ENCODE assay signal across 21 cellular contexts in genomic region chrX:103726477-103726876, GRCh38. TPM values are rescaled to one million over a fixed set of nuclear protein-coding genes. Genes with fewer than 3 reads are reported as not detected.
DNase-seq lines count a peak whose midpoint lies in the region; ATAC-seq, FAIRE-seq and TF ChIP-seq lines count a peak whose summit lies in the region.
"Had no signal": no experiment of that assay in that cellular context is flagged by ENCODE, and none has a peak within 500 bp of the region (broad histone marks: within the 10 kb centered on the region; RNA-seq: fewer than 3 reads in every experiment).

No MANE protein-coding gene starts in this region.

- no peak for TF ChIP-seq RAD21 in H1 (IDR thresholded peaks at IDR 0.05 in 1 of 2, conservative IDR thresholded peaks at IDR 0.05 in 1 of 2; ENCODE audit: low read depth in 2 of 2, low read length in 2 of 2)

- H3K56ac ChIP-seq in H1 (replicated peaks; ENCODE audit: insufficient read length, low read depth, low read length): no peak overlapping the region

- H3K79me1 ChIP-seq in H1 (ENCODE audit: low read depth, low read length): no peaks in the 10 kb centered on the region

- H3K18ac ChIP-seq in H1 (ENCODE audit: extremely low read depth, low read length): no peak overlapping the region

- H4K8ac ChIP-seq in H1 (ENCODE audit: extremely low read depth, insufficient read depth, low read length): no peak overlapping the region; the same call in 1 of the 2 replicates

- no peak for TF ChIP-seq POLR2A in H1 (IDR thresholded peaks at IDR 0.05; ENCODE audit: control extremely low read depth in 1 of 2, low read depth in 2 of 2, low read length in 2 of 2)

- no peaks in the 10 kb centered on the region for H3K23me2 ChIP-seq in H1 (ENCODE audit: low read depth, low read length)

- no peak overlapping the region for H2BK15ac ChIP-seq in H1 (ENCODE audit: low read length)

- no peak overlapping the region for H2BK120ac ChIP-seq in H1 (replicated peaks; ENCODE audit: low read depth, low read length)

- H4K91ac ChIP-seq in H1 (replicated peaks; ENCODE audit: insufficient read length, low read length): no peak overlapping the region

- H2AK5ac ChIP-seq in H1 (ENCODE audit: low read depth, low read length): no peak overlapping the region

- no peak for TF ChIP-seq EP300 in H1 (IDR thresholded peaks at IDR 0.05; ENCODE audit: borderline replicate concordance in 1 of 2, low read depth in 2 of 2, low read length in 2 of 2)

- POLR2A ChIA-PET in H1 (lab: Charles Lee; ENCODE audit: partially characterized antibody): interaction anchor here (0.9 to 1.4 kb wide), 8 partner anchors 16 to 42 kb away, joined by 3 to 5 read pairs (median 4); no protein-coding TSS in a partner anchor
- POLR2A ChIA-PET in RWPE1 (lab: Yijun Ruan, JAX; ENCODE audit: low non-redundant PET): no interaction called here

- H3K23ac ChIP-seq in H1 (ENCODE audit: insufficient read length): no peak overlapping the region

- H3K9ac ChIP-seq in H1 (replicated peaks in 1 of 4; ENCODE audit: extremely low read depth in 1 of 4, low read depth in 3 of 4, low read length in 3 of 4): no peak overlapping the region
- H3K9ac ChIP-seq: SK-N-SH had no signal

- H2AFZ ChIP-seq in H1 (ENCODE audit: low read length): no peak overlapping the region

- no peaks in the 10 kb centered on the region for H3K79me2 ChIP-seq in H1 (ENCODE audit: control insufficient read depth in 1 of 2, insufficient read depth in 2 of 2, low read length in 2 of 2)

- no peak for TF ChIP-seq CTCF in H1 (IDR thresholded peaks at IDR 0.05; ENCODE audit: control extremely low read depth in 1 of 3, insufficient read depth in 1 of 3, low read depth in 1 of 3, low read length in 3 of 3)
- TF ChIP-seq CTCF in RWPE1 (conservative IDR thresholded peaks at IDR 0.05; ENCODE audit: low read depth): no peak

- no peak overlapping the region for H4K5ac ChIP-seq in H1 (ENCODE audit: insufficient read length, low read depth, low read length)

- no peak overlapping the region for H3K4ac ChIP-seq in H1 (replicated peaks; ENCODE audit: insufficient read length, low read depth, low read length)

- peaks cover 7 to 22% (median 17%) of the 10 kb centered on the region in 4 experiments for H3K4me1 ChIP-seq in H1 (replicated peaks in 1 of 4; ENCODE audit: control insufficient read depth in 3 of 4, insufficient read depth in 4 of 4, low read length in 3 of 4)

- H4K20me1 ChIP-seq in H1 (replicated peaks in 1 of 2; ENCODE audit: control insufficient read depth in 1 of 2, insufficient read depth in 2 of 2, low read length in 2 of 2): no peaks in the 10 kb centered on the region

- no peak overlapping the region for H3K4me3 ChIP-seq in H1 (ENCODE audit: extremely low read depth in 1 of 4, insufficient read depth in 2 of 4, low read depth in 3 of 4, low read length in 4 of 4)
- H3K4me3 ChIP-seq: GM12878 had no signal

- no peaks in the 10 kb centered on the region for H3K36me3 ChIP-seq in H1 (ENCODE audit: control insufficient read depth in 2 of 4, insufficient read depth in 4 of 4, low read length in 3 of 4)

- no peak overlapping the region for H3K14ac ChIP-seq in H1 (ENCODE audit: insufficient read length)

- peak overlapping the region; percentile 72; the same call in 1 of the 2 replicates for H2BK20ac ChIP-seq in H1 (ENCODE audit: low read length)

- H2BK5ac ChIP-seq in H1 (ENCODE audit: low read depth, low read length): no peak overlapping the region

- no peaks in the 10 kb centered on the region; a peak in 1 of 7 replicates for H3K27me3 ChIP-seq in H1 (replicated peaks in 1 of 4; ENCODE audit: control insufficient read depth in 3 of 4, extremely low read depth in 1 of 4, insufficient read depth in 3 of 4, low read length in 3 of 4)

- H2BK12ac ChIP-seq in H1 (ENCODE audit: low read depth, low read length): 0 out of 2 replicates have a peak overlapping the region, but pooled peaks have one; percentile 27

- FAIRE-seq in H1 (lab: Jason Lieb, UNC): no peak
- FAIRE-seq: GM12878 had no signal

- no peaks in the 10 kb centered on the region for H3K9me3 ChIP-seq in H1 (ENCODE audit: insufficient read depth in 2 of 2, low read depth in 1 of 2, low read length in 1 of 2)
- H3K9me3 ChIP-seq: SK-N-SH had no signal

- WGBS in H1 (ENCODE audit: extremely low coverage in 1 of 2, insufficient coverage in 1 of 2, insufficient read length in 1 of 2, insufficient replicate concordance in 2 of 2, low coverage in 1 of 2, low lambda C conversion rate in 2 of 2, missing lambda C conversion rate in 1 of 2), 2 experiments: 89% methylated on average over 1 of the region's 5 CpGs; no CpG with 5 or more reads in 1 of the 2 experiments

- CTCF ChIA-PET in H1 (lab: Charles Lee; ENCODE audit: partially characterized antibody) (interaction anchor here (1.2 kb wide), 1 partner anchor 29 kb away, joined by 4 read pairs; no protein-coding TSS in a partner anchor), RWPE1 (lab: Yijun Ruan, JAX) (no interaction called here)

- peak overlapping the region in 1 of 2 experiments; percentile 22; a peak in 2 of 4 replicates for H3K4me2 ChIP-seq in H1 (ENCODE audit: insufficient read depth in 1 of 2, low read depth in 2 of 2, low read length in 2 of 2)
- H3K4me2 ChIP-seq: SK-N-SH had no signal

- DNase-seq in COLO668 (lab: John Stamatoyannopoulos, UW; ENCODE audit: unreplicated experiment): peak; percentile 1
- peak; percentile 71 for DNase-seq in COR-L47 (lab: John Stamatoyannopoulos, UW)
- peak; percentile 17 for DNase-seq in NCI-H2196 treated with DMSO at 0.1 percent for 48 hours (lab: John Stamatoyannopoulos, UW; ENCODE audit: unreplicated experiment)
- no peak for DNase-seq in H1 (ENCODE audit: low read depth in 1 of 2, low spot score in 2 of 2)
- no peak for DNase-seq in NCI-H2171 (lab: John Stamatoyannopoulos, UW)
- no peak for DNase-seq in mesenteric fat pad (ENCODE audit: low spot score)
- no peak for DNase-seq in RWPE1 (ENCODE audit: low spot score)
- DNase-seq: ACHN; CD8-positive, alpha-beta memory T cell; GOT3; KG1; NCI-H1105 treated with DMSO at 0.1 percent for 48 hours; NCI-H1930; NCI-H446; NCI-H526 treated with DMSO at 0.1 percent for 48 hours; OCI-M1; SHP77 treated with DMSO at 0.1 percent for 48 hours; SK-N-SH; T-cell had no signal

- ATAC-seq in HG03196 (IDR thresholded peaks at IDR 0.05; ENCODE audit: unreplicated experiment): no peak
- ATAC-seq: GM12878, T-cell had no signal

- H3K27ac ChIP-seq in H1 (ENCODE audit: low read depth, low read length) (no peak overlapping the region), RWPE1 (no peak overlapping the region)

TF ChIP-seq in H1, 55 proteins besides CTCF, POLR2A, EP300 and RAD21 (continues in another document):
- TF ChIP-seq CEBPB (IDR thresholded peaks at IDR 0.05; ENCODE audit: low read depth, low read length) (no peak), TEAD4 (IDR thresholded peaks at IDR 0.05; ENCODE audit: low read depth, low read length) (no peak), BCL11A (IDR thresholded peaks at IDR 0.05; ENCODE audit: low read depth in 2 of 2, low read length in 2 of 2) (no peak), TBP (IDR thresholded peaks at IDR 0.05; ENCODE audit: low read depth, low read length) (no peak), RBBP5 (IDR thresholded peaks at IDR 0.05; ENCODE audit: borderline replicate concordance, low read depth, low read length) (no peak), GABPA (IDR thresholded peaks at IDR 0.05; ENCODE audit: borderline replicate concordance, insufficient read depth, low read length) (no peak), SIX5 (IDR thresholded peaks at IDR 0.05; ENCODE audit: low read depth, low read length) (no peak), BACH1 (IDR thresholded peaks at IDR 0.05; ENCODE audit: low read length) (no peak), RFX5 (IDR thresholded peaks at IDR 0.05; ENCODE audit: borderline replicate concordance, low read depth, low read length) (no peak), ZNF274 (IDR thresholded peaks at IDR 0.05; ENCODE audit: borderline replicate concordance, extremely low read depth, low read length) (no peak)

RNA-seq across cellular contexts. Expression of gene TMEM31, which starts 15.8 kb away (rescaled TPM):
- total RNA-seq in H1 (2021; fragmentation: NEBNext Ultra II Directional; extraction: Animal tissue kit (Norgen Biotek cat#: 25700)): not detected in 2 replicates
- polyA plus RNA-seq in H1 (2011; rRNA removed): 0.31 and 0.65 TPM in 2 replicates
- 0.50 TPM for polyA plus RNA-seq in H1 (2011; cell fraction: cytosol; rRNA removed)
- polyA plus RNA-seq in H1 (2011; cell fraction: nucleus; rRNA removed): not detected
- 0.34 TPM in 1 of 4 replicates, not detected in the others for polyA plus RNA-seq in H1 (2012, experiment 1 of 2)
- polyA plus RNA-seq in H1 (2012, experiment 2 of 2): not detected
- 0.41 TPM for polyA plus RNA-seq in H1 (2013, experiment 1 of 2)
- polyA plus RNA-seq in H1 (2013, experiment 2 of 2): 0.42 TPM
- polyA minus RNA-seq in H1 (2011; rRNA and poly(A)+ RNA removed): 2.0 TPM in 1 of 2 replicates, not detected in the other
- not detected for polyA minus RNA-seq in H1 (2011; cell fraction: cytosol; rRNA and poly(A)+ RNA removed)
- polyA minus RNA-seq in H1 (2011; cell fraction: nucleus; rRNA and poly(A)+ RNA removed): not detected
- not detected for total RNA-seq in mesenteric fat pad
- total RNA-seq: CD8-positive, alpha-beta memory T cell; GM12878; T-cell had no signal
- polyA plus RNA-seq: CD8-positive, alpha-beta memory T cell; SK-N-SH had no signal

RNA-seq across cellular contexts. Expression of gene MORF4L2, which starts 40.0 kb away (rescaled TPM):
- 340 and 373 TPM in 2 replicates for total RNA-seq in H1 (2021; fragmentation: NEBNext Ultra II Directional; extraction: Animal tissue kit (Norgen Biotek cat#: 25700))
- 113 and 235 TPM in 2 replicates for polyA plus RNA-seq in H1 (2011; rRNA removed)
- polyA plus RNA-seq in H1 (2011; cell fraction: cytosol; rRNA removed): 343 TPM
- 67.1 TPM for polyA plus RNA-seq in H1 (2011; cell fraction: nucleus; rRNA removed)
- polyA plus RNA-seq in H1 (2012, experiment 1 of 2): 291 to 524 TPM (median 325 TPM) in 4 replicates
- polyA plus RNA-seq in H1 (2012, experiment 2 of 2): 71.1 TPM
- 225 TPM for polyA plus RNA-seq in H1 (2013, experiment 1 of 2)
- polyA plus RNA-seq in H1 (2013, experiment 2 of 2): 232 TPM
- polyA minus RNA-seq in H1 (2011; rRNA and poly(A)+ RNA removed): 122 and 150 TPM in 2 replicates
- polyA minus RNA-seq in H1 (2011; cell fraction: cytosol; rRNA and poly(A)+ RNA removed): 96.4 TPM
- 69.0 TPM for polyA minus RNA-seq in H1 (2011; cell fraction: nucleus; rRNA and poly(A)+ RNA removed)
- 268 TPM for total RNA-seq in mesenteric fat pad

RNA-seq across cellular contexts. Expression of gene PLP1, which starts 50.2 kb away (rescaled TPM):
- 44.3 and 49.2 TPM in 2 replicates for total RNA-seq in H1 (2021; fragmentation: NEBNext Ultra II Directional; extraction: Animal tissue kit (Norgen Biotek cat#: 25700))
- polyA plus RNA-seq in H1 (2011; rRNA removed): 218 and 279 TPM in 2 replicates
- polyA plus RNA-seq in H1 (2011; cell fraction: cytosol; rRNA removed): 113 TPM
- polyA plus RNA-seq in H1 (2011; cell fraction: nucleus; rRNA removed): 342 TPM
- polyA plus RNA-seq in H1 (2012, experiment 1 of 2): 31.3 to 48.8 TPM (median 41.4 TPM) in 4 replicates
- 4.1 TPM for polyA plus RNA-seq in H1 (2012, experiment 2 of 2)
- polyA plus RNA-seq in H1 (2013, experiment 1 of 2): 35.5 TPM
- 34.1 TPM for polyA plus RNA-seq in H1 (2013, experiment 2 of 2)
- polyA minus RNA-seq in H1 (2011; rRNA and poly(A)+ RNA removed): 197 and 257 TPM in 2 replicates
- polyA minus RNA-seq in H1 (2011; cell fraction: cytosol; rRNA and poly(A)+ RNA removed): 51.0 TPM
- 125 TPM for polyA minus RNA-seq in H1 (2011; cell fraction: nucleus; rRNA and poly(A)+ RNA removed)
- 0.26 TPM for total RNA-seq in mesenteric fat pad
- total RNA-seq: CD8-positive, alpha-beta memory T cell; GM12878; T-cell had no signal
- polyA plus RNA-seq: CD8-positive, alpha-beta memory T cell; GM12878 had no signal

Comparison
In these comparisons a context has a peak if more than half of its experiments do, and no peak if none do; other contexts are left out.
1. DNase-seq: peak in COLO668 (single experiment), COR-L47 (single experiment) and NCI-H2196 treated with DMSO at 0.1 percent for 48 hours (single experiment); none in H1 (0 of 2), NCI-H2171 (single experiment), mesenteric fat pad (single experiment) and RWPE1 (single experiment).
2. RNA of gene PLP1, which starts 50.2 kb away (total RNA-seq): 44.3 to 49.2 TPM in H1; 0.26 TPM in mesenteric fat pad (single experiment); every median in the first group is over 10 times any median in the second.